ENCODE assay signal across 9 cellular contexts in genomic region chr14:61043506-61043905, GRCh38.
"Had no signal": no experiment of that assay in that cellular context is flagged by ENCODE, and none has a peak within 500 bp of the region (broad histone marks: within the 10 kb centered on the region; RNA-seq: fewer than 3 reads in every experiment).

No MANE protein-coding gene starts in this region.

- DNase-seq: GM23248, GOT3, H7, HFFc6, IMR-90 had no signal

- H3K27ac ChIP-seq: GM23248, HL-60 had no signal

- H3K36me3 ChIP-seq: HAP-1 had no signal

- H3K9me3 ChIP-seq: HAP-1 had no signal

- ATAC-seq: HCT116, K562 had no signal

- H2AFZ ChIP-seq: GM23248 had no signal

- H3K9ac ChIP-seq: GM23248 had no signal

- H3K4me3 ChIP-seq: GM23248, HAP-1, K562 had no signal

- H3K4me1 ChIP-seq: HAP-1 had no signal
